Comparison of ENCODE assay signal across 4 cellular contexts in genomic region chr2:235360446-235360845, GRCh38.
"Had no signal": no experiment of that assay in that cellular context is flagged by ENCODE, and none has a peak within 500 bp of the region (broad histone marks: within the 10 kb centered on the region; RNA-seq: fewer than 3 reads in every experiment).

No MANE protein-coding gene starts in this region.

- DNase-seq: IMR-90 had no signal

- H3K27ac ChIP-seq: HL-60 had no signal

- ATAC-seq: HepG2, K562 had no signal

- H3K4me3 ChIP-seq: K562 had no signal
